ENCODE assay signal across 25 cellular contexts in the genomic region with DNA sequence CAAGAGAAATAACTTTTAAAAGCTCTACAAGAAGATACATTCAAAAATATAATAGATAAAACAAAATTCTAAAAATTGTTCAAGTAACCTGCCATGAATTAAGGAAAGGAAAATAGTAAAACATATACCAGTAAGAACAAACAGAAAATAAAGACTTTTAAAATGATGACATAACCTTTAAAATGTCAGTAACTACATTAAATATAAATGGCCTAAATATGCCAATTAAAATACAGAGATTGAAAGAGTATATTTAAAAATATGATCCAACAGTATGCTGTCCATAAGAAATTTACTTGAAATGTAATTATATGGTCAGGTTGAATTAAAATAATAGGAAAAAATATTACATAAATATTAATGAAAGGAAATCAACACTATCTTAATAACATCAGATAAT.
"Had no signal": no experiment of that assay in that cellular context is flagged by ENCODE, and none has a peak within 500 bp of the region (broad histone marks: within the 10 kb centered on the region; RNA-seq: fewer than 3 reads in every experiment).

No MANE protein-coding gene starts in this region.

- H2AFZ ChIP-seq: neural progenitor cell had no signal

- H3K9ac ChIP-seq: neural progenitor cell had no signal

- DNase-seq: hypothalamus; immature natural killer cell; left ventricle myocardium inferior; mesendoderm; naive B cell; natural killer cell; nephron progenitor cell; occipital lobe; spleen; stimulated activated CD4-positive, alpha-beta T cell treated with anti-CD3 and anti-CD28 coated beads, Interleukin-2, amount 100 ng/mL, for 48 hours; stimulated activated CD4-positive, alpha-beta T cell treated with anti-CD3 and anti-CD28 coated beads, Interleukin-4, amount 100 ng/mL, for 4 hours; stimulated activated CD8-positive, alpha-beta memory T cell treated with anti-CD3 and anti-CD28 coated beads, Interleukin-4, amount 100 ng/mL, for 48 hours; stimulated activated naive CD4-positive, alpha-beta T cell treated with Interleukin-2 at 50 U/mL for 16 hours; stimulated activated naive CD8-positive, alpha-beta T cell treated with anti-CD3 and anti-CD28 coated beads, Interleukin-15, amount 100 ng/mL, for 72 hours; substantia nigra; transverse colon; upper lobe of left lung had no signal

- ATAC-seq: natural killer cell; sciatic nerve; stimulated activated memory B cell treated with anti-CD40 and anti-IgM and Interleukin-4, amounts not matched to agents 10 μg/mL and 1 μg/mL and 100 μg/mL, for 72 hours; stimulated activated naive CD8-positive, alpha-beta T cell treated with anti-CD3 and anti-CD28 coated beads, Interleukin-15, amount 100 ng/mL, for 72 hours had no signal

- H3K9me3 ChIP-seq: neutrophil, vagina had no signal

- H3K4me3 ChIP-seq: left ventricle myocardium inferior, lung, neural progenitor cell, right atrium auricular region, skin epidermis, spleen, transverse colon, upper lobe of left lung, vagina had no signal

- H3K4me1 ChIP-seq: left ventricle myocardium inferior, neural progenitor cell, right atrium auricular region, spleen, transverse colon, upper lobe of left lung, vagina had no signal

- H3K27ac ChIP-seq: left ventricle myocardium inferior, neural progenitor cell, neutrophil, right atrium auricular region, skin epidermis, spleen, transverse colon, upper lobe of left lung, vagina had no signal

- H3K4me2 ChIP-seq: neural progenitor cell had no signal

- H3K27me3 ChIP-seq: neural progenitor cell, neutrophil, right atrium auricular region, spleen, transverse colon, upper lobe of left lung, vagina had no signal

- H3K36me3 ChIP-seq: left ventricle myocardium inferior, neural progenitor cell, neutrophil, right atrium auricular region, spleen, transverse colon, upper lobe of left lung, vagina had no signal
